Comparison of ENCODE assay signal across 10 cellular contexts in genomic region chr12:26150737-26151450, GRCh38. TPM values are rescaled to one million over a fixed set of nuclear protein-coding genes. Genes with fewer than 3 reads are reported as not detected.
DNase-seq lines count a peak whose midpoint lies in the region; ATAC-seq, FAIRE-seq and TF ChIP-seq lines count a peak whose summit lies in the region.
"Had no signal": no experiment of that assay in that cellular context is flagged by ENCODE, and none has a peak within 500 bp of the region (broad histone marks: within the 10 kb centered on the region; RNA-seq: fewer than 3 reads in every experiment).

No MANE protein-coding gene starts in this region.

- TF ChIP-seq POLR2A in H54 (IDR thresholded peaks at IDR 0.05; ENCODE audit: low read depth, low read length), result no peak

- peak; percentile 6 for FAIRE-seq in H54 (lab: Jason Lieb, UNC)

- no peak for TF ChIP-seq CTCF in astrocyte of the cerebellum (IDR thresholded peaks at IDR 0.05; ENCODE audit: low read depth, low read length, missing control alignments)
- TF ChIP-seq CTCF in heart right ventricle (IDR thresholded peaks at IDR 0.05), result no peak

- no peak for DNase-seq in H54 (ENCODE audit: insufficient read length, low spot score)
- peak; percentile 55 for DNase-seq in astrocyte of the cerebellum (ENCODE audit: low read depth)
- peak in 1 of 2 donors; percentile 47 for DNase-seq in heart right ventricle
- DNase-seq in effector CD8-positive, alpha-beta T cell (lab: John Stamatoyannopoulos, UW), result no peak
- DNase-seq in stimulated activated CD4-positive, alpha-beta T cell treated with anti-CD3 and anti-CD28 coated beads, Interleukin-12 subunit alpha, Interleukin-12 subunit beta, amount 100 ng/mL, for 4 hours, result no peak
- no peak for DNase-seq in left lobe of liver (ENCODE audit: low spot score)
- DNase-seq: RPMI8226; stimulated activated naive CD4-positive, alpha-beta T cell had no signal

- intact Hi-C loops in heart right ventricle (cut with DNase I), result no loop called here

- H3K36me3 ChIP-seq in heart right ventricle (no peaks in the 10 kb centered on the region), subcutaneous abdominal adipose tissue (ENCODE audit: control insufficient read depth in 5 of 5, insufficient read depth in 5 of 5, low read length in 5 of 5) (no peaks in the 10 kb centered on the region)
- H3K36me3 ChIP-seq: neutrophil had no signal

- H3K27ac ChIP-seq in heart right ventricle, result peak overlapping the region in 6 of 10 donors; percentile 0 to 74 (median 38)
- H3K27ac ChIP-seq in subcutaneous abdominal adipose tissue (ENCODE audit: low read depth, low read length), result peak overlapping the region; percentile 72
- H3K27ac ChIP-seq: neutrophil had no signal

- ATAC-seq in heart right ventricle, result peak in 7 of 8 donors; percentile 56 to 84 (median 65)
- ATAC-seq in left lobe of liver, result no peak

- 36% methylated on average over 2 of the region's 2 CpGs for WGBS in heart right ventricle, 2 donors

- in situ Hi-C loops in astrocyte of the cerebellum (cut with HindIII; ENCODE audit: low sequenced_read_pairs), result no loop called here

- peak overlapping the region in 2 of 5 donors; percentile 23 to 54 for H3K9ac ChIP-seq in subcutaneous abdominal adipose tissue (ENCODE audit: low read length in 5 of 5)

- H3K4me3 ChIP-seq in astrocyte of the cerebellum (ENCODE audit: low read depth, low read length) (no peak overlapping the region), heart right ventricle (no peak overlapping the region), subcutaneous abdominal adipose tissue (ENCODE audit: low read depth in 1 of 5, low read length in 5 of 5) (no peak overlapping the region)

- H3K27me3 ChIP-seq in heart right ventricle (no peaks in the 10 kb centered on the region), subcutaneous abdominal adipose tissue (ENCODE audit: control insufficient read depth in 5 of 5, insufficient read depth in 4 of 5, low read length in 5 of 5) (no peaks in the 10 kb centered on the region)
- H3K27me3 ChIP-seq: neutrophil had no signal

- H3K4me1 ChIP-seq in heart right ventricle (peaks cover 0 to 50% (median 19%) of the 10 kb centered on the region in 9 donors), subcutaneous abdominal adipose tissue (ENCODE audit: control insufficient read depth in 5 of 5, insufficient read depth in 5 of 5, low read length in 5 of 5) (peaks cover 0 to 16% (median 7%) of the 10 kb centered on the region in 5 donors)

- H3K9me3 ChIP-seq in heart right ventricle, result no peaks in the 10 kb centered on the region
- no peaks in the 10 kb centered on the region for H3K9me3 ChIP-seq in subcutaneous abdominal adipose tissue (ENCODE audit: control insufficient read depth in 5 of 5, low read length in 5 of 5)
- H3K9me3 ChIP-seq: neutrophil had no signal

RNA-seq across cellular contexts. Expression of gene BHLHE41, which starts 26.1 kb away (rescaled TPM):
- 10 to 100 TPM in 9 of 10 donors, 1 to 10 TPM in 1; 7.8 to 80.1 (median 42.9) TPM for total RNA-seq in heart right ventricle
- 1 to 10 TPM; 5.7 to 5.8 TPM for polyA plus RNA-seq in heart right ventricle
- 1.9 TPM for total RNA-seq in left lobe of liver

RNA-seq across cellular contexts. Expression of gene SSPN, which starts 44.5 kb away (rescaled TPM):
- total RNA-seq in heart right ventricle (100 to 1,000 TPM in 4 of 10 donors, 10 to 100 TPM in 6; 34.0 to 115 (median 95.5) TPM), left lobe of liver (0.58 TPM)
- polyA plus RNA-seq in heart right ventricle, result 10 to 100 TPM in 1 of 2 donors, 1 to 10 TPM in 1; 5.9 to 13.0 TPM

Comparison
In these comparisons a context has a peak if more than half of its experiments do, and no peak if none do; other contexts are left out.
1. RNA of gene SSPN, which starts 44.5 kb away (total RNA-seq): 34.0 to 115 TPM in heart right ventricle; 0.58 TPM in left lobe of liver (single experiment); every median in the first group is over 10 times any median in the second.